8 cellular contexts compared by ENCODE assay signal in the genomic region with DNA sequence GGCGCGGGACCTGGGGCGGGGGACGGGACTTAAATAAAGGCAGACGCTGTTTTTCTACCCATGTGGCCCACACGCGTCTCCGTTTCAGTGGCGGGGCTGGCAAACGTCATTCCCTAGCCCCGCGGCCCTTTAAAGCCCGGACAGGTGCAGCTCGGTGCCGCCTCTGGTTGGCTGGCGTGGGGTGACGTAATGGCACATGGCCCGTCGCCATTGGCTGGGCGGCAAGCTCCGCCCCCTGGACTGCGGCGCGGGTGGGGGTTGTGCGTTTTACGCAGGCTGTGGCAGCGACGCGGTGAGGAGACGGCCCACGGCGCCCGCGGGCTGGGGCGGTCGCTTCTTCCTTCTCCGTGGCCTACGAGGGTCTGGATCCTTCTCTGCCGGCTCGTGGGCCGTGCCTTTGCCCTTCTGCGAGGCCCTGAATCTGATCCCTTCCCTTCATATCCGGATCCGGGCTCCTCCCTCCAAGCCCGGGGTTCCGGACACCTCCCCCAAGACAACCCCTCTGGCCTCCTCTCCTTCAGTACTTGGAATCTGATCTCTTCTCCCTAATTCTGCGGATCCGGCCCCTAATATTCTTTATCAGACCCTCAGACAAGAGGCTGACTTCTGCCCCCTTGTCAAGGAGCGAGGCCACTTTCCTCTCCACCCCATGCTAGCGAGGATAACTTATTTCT. TPM values are rescaled to one million over a fixed set of nuclear protein-coding genes. Genes with fewer than 3 reads are reported as not detected.
DNase-seq lines count a peak whose midpoint lies in the region; ATAC-seq and TF ChIP-seq lines count a peak whose summit lies in the region.

A gene with protein sequence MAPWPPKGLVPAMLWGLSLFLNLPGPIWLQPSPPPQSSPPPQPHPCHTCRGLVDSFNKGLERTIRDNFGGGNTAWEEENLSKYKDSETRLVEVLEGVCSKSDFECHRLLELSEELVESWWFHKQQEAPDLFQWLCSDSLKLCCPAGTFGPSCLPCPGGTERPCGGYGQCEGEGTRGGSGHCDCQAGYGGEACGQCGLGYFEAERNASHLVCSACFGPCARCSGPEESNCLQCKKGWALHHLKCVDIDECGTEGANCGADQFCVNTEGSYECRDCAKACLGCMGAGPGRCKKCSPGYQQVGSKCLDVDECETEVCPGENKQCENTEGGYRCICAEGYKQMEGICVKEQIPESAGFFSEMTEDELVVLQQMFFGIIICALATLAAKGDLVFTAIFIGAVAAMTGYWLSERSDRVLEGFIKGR (plus strand): TSS at position 274 of the 674 bp plus-strand sequence. CDS start 605 bp downstream, outside the sequence.

- H3K4me3 ChIP-seq in Jurkat, Clone E6-1 (ENCODE audit: low read length), result peak within 1 kb of the TSS; percentile 77
- H3K4me3 ChIP-seq in Peyer's patch (peak within 1 kb of the TSS; percentile 74 to 82 (median 79)), muscle layer of duodenum (ENCODE audit: low read depth in 1 of 2, low read length in 2 of 2) (peak within 1 kb of the TSS; percentile 81 to 88)

- H3K27me3 Mint-ChIP-seq in activated T-cell treated with anti-CD3 and anti-CD28 coated beads, Interleukin-2, amount 50 U/mL, for 4 hours (ENCODE audit: low read depth), result no peaks in the 10 kb centered on the region

- ATAC-seq in GM21529 (IDR thresholded peaks at IDR 0.05; ENCODE audit: unreplicated experiment) (peak; percentile 87), esophagus mucosa (peak; percentile 95)
- ATAC-seq in activated T-cell treated with anti-CD3 and anti-CD28 coated beads, Interleukin-2, amount 50 U/mL, for 4 hours, result peak; percentile 84

- peak; percentile 77 for DNase-seq in DMS153 (lab: John Stamatoyannopoulos, UW)
- peak; percentile 94 for DNase-seq in Jurkat, Clone E6-1 (ENCODE audit: low read depth, low spot score)
- DNase-seq in Peyer's patch, result peak; percentile 98 to 99 (median 99)
- peak; percentile 98 for DNase-seq in activated T-cell treated with anti-CD3 and anti-CD28 coated beads, Interleukin-2, amount 50 U/mL, for 4 hours
- DNase-seq in stimulated activated CD8-positive, alpha-beta memory T cell treated with anti-CD3 and anti-CD28 coated beads, Interleukin-7, amount 100 ng/mL, for 24 hours (ENCODE audit: low read depth), result peak; percentile 92

- H3K36me3 Mint-ChIP-seq in activated T-cell treated with anti-CD3 and anti-CD28 coated beads, Interleukin-2, amount 50 U/mL, for 4 hours (ENCODE audit: insufficient read depth), result peaks cover 14% of the 10 kb centered on the region

- TF ChIP-seq POLR2A in Peyer's patch (IDR thresholded peaks at IDR 0.05), result peak; percentile 82 to 93

- H3K9me3 Mint-ChIP-seq in activated T-cell treated with anti-CD3 and anti-CD28 coated beads, Interleukin-2, amount 50 U/mL, for 4 hours, result no peaks in the 10 kb centered on the region

- no peaks in the 10 kb centered on the region for H3K27me3 ChIP-seq in Peyer's patch
- no peaks in the 10 kb centered on the region for H3K27me3 ChIP-seq in muscle layer of duodenum (ENCODE audit: low read depth, low read length)

- TF ChIP-seq CTCF in Peyer's patch (IDR thresholded peaks at IDR 0.05), result no peak

- H3K4me1 ChIP-seq in Peyer's patch (peaks cover 0 to 28% (median 9%) of the 10 kb centered on the region in 4 donors), muscle layer of duodenum (ENCODE audit: control insufficient read depth in 1 of 2, insufficient read depth in 2 of 2, low read length in 2 of 2) (peaks cover 15 to 21% of the 10 kb centered on the region in 2 donors)

- H3K36me3 ChIP-seq in Peyer's patch (peaks cover 0 to 25% (median 0%) of the 10 kb centered on the region in 3 donors), muscle layer of duodenum (ENCODE audit: control insufficient read depth in 1 of 2, insufficient read depth in 2 of 2, low read length in 2 of 2) (peaks cover 29 to 30% of the 10 kb centered on the region in 2 donors)

- H3K27ac ChIP-seq in Peyer's patch (peak within 1 kb of the TSS; percentile 90 to 97 (median 92)), muscle layer of duodenum (ENCODE audit: low read length) (peak within 1 kb of the TSS; percentile 95)

- H3K4me1 Mint-ChIP-seq in activated T-cell treated with anti-CD3 and anti-CD28 coated beads, Interleukin-2, amount 50 U/mL, for 4 hours (ENCODE audit: low read depth), result peaks cover 37% of the 10 kb centered on the region

- H3K9me3 ChIP-seq in Peyer's patch (no peaks in the 10 kb centered on the region), muscle layer of duodenum (ENCODE audit: control insufficient read depth in 1 of 2, low read length in 2 of 2) (no peaks in the 10 kb centered on the region)

- peak within 1 kb of the TSS; percentile 97 for H3K4me3 Mint-ChIP-seq in activated T-cell treated with anti-CD3 and anti-CD28 coated beads, Interleukin-2, amount 50 U/mL, for 4 hours

RNA-seq across cellular contexts. Expression of the gene that starts here (rescaled TPM):
- 24.1 TPM for polyA plus RNA-seq in Jurkat, Clone E6-1 (2012; ENCODE audit: insufficient read depth, insufficient read length)
- total RNA-seq in Peyer's patch, result 10 to 100 TPM; 21.9 to 45.6 (median 34.4) TPM
- 10 to 100 TPM; 11.0 to 15.6 (median 13.0) TPM for total RNA-seq in activated T-cell treated with anti-CD3 and anti-CD28 coated beads, Interleukin-2, amount 50 U/mL, for 4 hours
- total RNA-seq in esophagus mucosa, result 4.6 TPM

Comparison
In these comparisons a context has a peak if more than half of its experiments do, and no peak if none do; other contexts are left out.
1. Peak in every context shown above with its lines: DNase-seq, ATAC-seq, H3K4me3 ChIP-seq and H3K27ac ChIP-seq.